7 cellular contexts compared by ENCODE assay signal in genomic region chr2:233976690-233977294, GRCh38. TPM values are rescaled to one million over a fixed set of nuclear protein-coding genes. Genes with fewer than 3 reads are reported as not detected.
DNase-seq lines count a peak whose midpoint lies in the region; ATAC-seq, FAIRE-seq and TF ChIP-seq lines count a peak whose summit lies in the region.

No MANE protein-coding gene starts in this region.

- no peak overlapping the region for H3K4ac ChIP-seq in neuronal stem cell (ENCODE audit: low read length)

- no peak overlapping the region for H3K18ac ChIP-seq in neuronal stem cell (ENCODE audit: low read length)

- no peak overlapping the region for H2BK5ac ChIP-seq in neuronal stem cell (ENCODE audit: low read length)

- no peak for TF ChIP-seq EP300 in esophagus muscularis mucosa (IDR thresholded peaks at IDR 0.05)

- 60% methylated on average over 8 of the region's 8 CpGs for WGBS in esophagus muscularis mucosa
- WGBS in neuronal stem cell (ENCODE audit: extremely low coverage in 2 of 2, insufficient read length in 2 of 2, insufficient replicate concordance in 1 of 2), 2 donors, result no CpG with 5 or more reads among the region's 8 CpGs

- H3K4me1 ChIP-seq in esophagus muscularis mucosa (peaks cover 0 to 7% (median 3%) of the 10 kb centered on the region in 4 donors), neuronal stem cell (ENCODE audit: control insufficient read depth in 2 of 2, insufficient read depth in 1 of 2, low read depth in 1 of 2, low read length in 2 of 2) (peaks cover 3 to 5% of the 10 kb centered on the region in 2 donors)

- no peaks in the 10 kb centered on the region for H3K9me3 ChIP-seq in esophagus muscularis mucosa
- H3K9me3 ChIP-seq in neuronal stem cell (replicated peaks in 1 of 2; ENCODE audit: control insufficient read depth in 2 of 2, insufficient read depth in 1 of 2, low read depth in 1 of 2, low read length in 2 of 2), result no peaks in the 10 kb centered on the region

- peak in 2 of 3 experiments; percentile 5 to 20 for TF ChIP-seq CTCF in esophagus muscularis mucosa (IDR thresholded peaks at IDR 0.05)

- no peak overlapping the region for H3K23ac ChIP-seq in neuronal stem cell (ENCODE audit: low read depth, low read length, poor library complexity)

- H3K4me3 ChIP-seq in esophagus muscularis mucosa (no peak overlapping the region), neuronal stem cell (ENCODE audit: low read length in 2 of 2) (no peak overlapping the region)

- intact Hi-C loops in esophagus muscularis mucosa (cut with DNase I), result loop anchor here (5.0 kb wide), 1 partner anchor 571 kb away; no protein-coding TSS in a partner anchor

- H4K91ac ChIP-seq in neuronal stem cell (ENCODE audit: low read depth, low read length, poor library complexity), result no peak overlapping the region

- H4K8ac ChIP-seq in neuronal stem cell (ENCODE audit: low read depth, low read length), result no peak overlapping the region

- H2BK12ac ChIP-seq in neuronal stem cell (ENCODE audit: low read length), result no peak overlapping the region

- no peak overlapping the region for H3K4me2 ChIP-seq in neuronal stem cell (ENCODE audit: insufficient read depth, low read length, poor library complexity, severe bottlenecking)

- no peak overlapping the region for H2BK120ac ChIP-seq in neuronal stem cell (ENCODE audit: low read depth, low read length)

- H3K27me3 ChIP-seq in esophagus muscularis mucosa (peaks cover 0 to 50% (median 0%) of the 10 kb centered on the region in 4 donors), neuronal stem cell (ENCODE audit: control insufficient read depth in 3 of 3, insufficient read depth in 3 of 3, low read depth in 1 of 3, low read length in 3 of 3) (no peaks in the 10 kb centered on the region)

- H3K79me1 ChIP-seq in neuronal stem cell (ENCODE audit: low read depth, low read length), result no peaks in the 10 kb centered on the region

- H2AFZ ChIP-seq in neuronal stem cell (ENCODE audit: low read length), result no peak overlapping the region

- no peak overlapping the region for H3K9ac ChIP-seq in neuronal stem cell (ENCODE audit: low read depth, low read length, poor library complexity)

- H3K36me3 ChIP-seq in esophagus muscularis mucosa (no peaks in the 10 kb centered on the region), neuronal stem cell (replicated peaks in 1 of 2; ENCODE audit: control insufficient read depth in 2 of 2, insufficient read depth in 2 of 2, low read length in 2 of 2) (peaks cover 0 to 1% of the 10 kb centered on the region in 2 donors)

- H3K14ac ChIP-seq in neuronal stem cell (ENCODE audit: low read length), result no peak overlapping the region

- no peak overlapping the region for H2BK15ac ChIP-seq in neuronal stem cell (ENCODE audit: low read length)

- DNase-seq in DMS153 treated with DMSO at 0.1 percent for 48 hours (lab: John Stamatoyannopoulos, UW; ENCODE audit: unreplicated experiment) (peak; percentile 71), HT1080 (ENCODE audit: low read depth) (peak; percentile 82), RCC 7860 (ENCODE audit: low spot score) (peak; percentile 76), esophagus muscularis mucosa (ENCODE audit: extremely low spot score) (no peak), neuronal stem cell (ENCODE audit: low spot score) (peak; percentile 46)
- DNase-seq in stimulated activated CD4-positive, alpha-beta T cell treated with anti-CD3 and anti-CD28 coated beads, Interleukin-1b, Interleukin-23, amount 100 ng/mL, for 48 hours, result no peak

- TF ChIP-seq POLR2A in esophagus muscularis mucosa (IDR thresholded peaks at IDR 0.05; ENCODE audit: low read depth), result no peak

- H2AK5ac ChIP-seq in neuronal stem cell (ENCODE audit: low read depth, low read length), result no peak overlapping the region

- no peak overlapping the region for H3K27ac ChIP-seq in esophagus muscularis mucosa (replicated peaks in 1 of 4)
- no peak overlapping the region for H3K27ac ChIP-seq in neuronal stem cell (replicated peaks; ENCODE audit: low read length)

- no peak for ATAC-seq in GM21447 (IDR thresholded peaks at IDR 0.05; ENCODE audit: unreplicated experiment)

- FAIRE-seq in RCC 7860 (lab: Jason Lieb, UNC), result peak; percentile 89

RNA-seq across cellular contexts. Expression of gene TRPM8, which starts 59.6 kb away (rescaled TPM):
- total RNA-seq in HT1080 (2014; rRNA removed; shearing (Covaris generic)), result 0.07 and 1.3 TPM in 2 replicates
- 0.24 and 0.41 TPM in 2 replicates for polyA plus RNA-seq in HT1080 (2015; cell fraction: cytosol; rRNA removed)
- polyA plus RNA-seq in HT1080 (2015; cell fraction: nucleus; rRNA removed), result 0.52 and 1.6 TPM in 2 replicates
- not detected for total RNA-seq in esophagus muscularis mucosa
- polyA plus RNA-seq in neuronal stem cell (2013, experiment 1 of 2), result 4.2 TPM
- polyA plus RNA-seq in neuronal stem cell (2013, experiment 2 of 2), result 4.8 TPM

Comparison
In these comparisons a context has a peak if more than half of its experiments do, and no peak if none do; other contexts are left out.
1. DNase-seq: peak in DMS153 treated with DMSO at 0.1 percent for 48 hours (single experiment), HT1080 (single experiment), RCC 7860 (single experiment) and neuronal stem cell (single experiment); none in esophagus muscularis mucosa (single experiment) and stimulated activated CD4-positive, alpha-beta T cell treated with anti-CD3 and anti-CD28 coated beads, Interleukin-1b, Interleukin-23, amount 100 ng/mL, for 48 hours (single experiment).